1 cellular context compared by ENCODE assay signal in genomic region chr1:36248250-36248894, GRCh38.
TF ChIP-seq lines count a peak whose summit lies in the region.

No MANE protein-coding gene starts in this region.

TF ChIP-seq in HepG2, 621 proteins besides CTCF, POLR2A, EP300 and RAD21 (continued from another document and continues in another):
- peak; percentile 81; the same call in 1 of the 2 replicates for TF ChIP-seq AHDC1 (CRISPR knock-in tag; IDR thresholded peaks at IDR 0.05; ENCODE audit: borderline replicate concordance)
- peak; percentile 46; the same call in 1 of the 2 replicates for TF ChIP-seq ZNF3 (CRISPR knock-in tag; IDR thresholded peaks at IDR 0.05)
- TF ChIP-seq MAF1 (CRISPR knock-in tag; IDR thresholded peaks at IDR 0.05; ENCODE audit: borderline replicate concordance) = no peak
- TF ChIP-seq MAFG (CRISPR knock-in tag; IDR thresholded peaks at IDR 0.05) = peak; percentile 96
- peak; percentile 80; the same call in 1 of the 2 replicates for TF ChIP-seq NR2C2 (CRISPR knock-in tag; IDR thresholded peaks at IDR 0.05; ENCODE audit: borderline replicate concordance)
- peak; percentile 79 for TF ChIP-seq ASH2L (IDR thresholded peaks at IDR 0.05; ENCODE audit: insufficient read length, low read depth, low read length)
- TF ChIP-seq TCF7L2 (IDR thresholded peaks at IDR 0.05; ENCODE audit: low read depth, low read length) = no peak
- TF ChIP-seq MZF1 (CRISPR knock-in tag; IDR thresholded peaks at IDR 0.05; ENCODE audit: borderline replicate concordance) = no peak
- TF ChIP-seq ZNF20 (CRISPR knock-in tag; IDR thresholded peaks at IDR 0.05) = no peak
- TF ChIP-seq, protein P1, sequence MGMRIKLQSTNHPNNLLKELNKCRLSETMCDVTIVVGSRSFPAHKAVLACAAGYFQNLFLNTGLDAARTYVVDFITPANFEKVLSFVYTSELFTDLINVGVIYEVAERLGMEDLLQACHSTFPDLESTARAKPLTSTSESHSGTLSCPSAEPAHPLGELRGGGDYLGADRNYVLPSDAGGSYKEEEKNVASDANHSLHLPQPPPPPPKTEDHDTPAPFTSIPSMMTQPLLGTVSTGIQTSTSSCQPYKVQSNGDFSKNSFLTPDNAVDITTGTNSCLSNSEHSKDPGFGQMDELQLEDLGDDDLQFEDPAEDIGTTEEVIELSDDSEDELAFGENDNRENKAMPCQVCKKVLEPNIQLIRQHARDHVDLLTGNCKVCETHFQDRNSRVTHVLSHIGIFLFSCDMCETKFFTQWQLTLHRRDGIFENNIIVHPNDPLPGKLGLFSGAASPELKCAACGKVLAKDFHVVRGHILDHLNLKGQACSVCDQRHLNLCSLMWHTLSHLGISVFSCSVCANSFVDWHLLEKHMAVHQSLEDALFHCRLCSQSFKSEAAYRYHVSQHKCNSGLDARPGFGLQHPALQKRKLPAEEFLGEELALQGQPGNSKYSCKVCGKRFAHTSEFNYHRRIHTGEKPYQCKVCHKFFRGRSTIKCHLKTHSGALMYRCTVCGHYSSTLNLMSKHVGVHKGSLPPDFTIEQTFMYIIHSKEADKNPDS (CRISPR knock-in tag; IDR thresholded peaks at IDR 0.05) = no peak
- TF ChIP-seq, protein P2, sequence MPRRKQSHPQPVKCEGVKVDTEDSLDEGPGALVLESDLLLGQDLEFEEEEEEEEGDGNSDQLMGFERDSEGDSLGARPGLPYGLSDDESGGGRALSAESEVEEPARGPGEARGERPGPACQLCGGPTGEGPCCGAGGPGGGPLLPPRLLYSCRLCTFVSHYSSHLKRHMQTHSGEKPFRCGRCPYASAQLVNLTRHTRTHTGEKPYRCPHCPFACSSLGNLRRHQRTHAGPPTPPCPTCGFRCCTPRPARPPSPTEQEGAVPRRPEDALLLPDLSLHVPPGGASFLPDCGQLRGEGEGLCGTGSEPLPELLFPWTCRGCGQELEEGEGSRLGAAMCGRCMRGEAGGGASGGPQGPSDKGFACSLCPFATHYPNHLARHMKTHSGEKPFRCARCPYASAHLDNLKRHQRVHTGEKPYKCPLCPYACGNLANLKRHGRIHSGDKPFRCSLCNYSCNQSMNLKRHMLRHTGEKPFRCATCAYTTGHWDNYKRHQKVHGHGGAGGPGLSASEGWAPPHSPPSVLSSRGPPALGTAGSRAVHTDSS (CRISPR knock-in tag; conservative IDR thresholded peaks at IDR 0.05) = no peak
- TF ChIP-seq SKIL (CRISPR knock-in tag; IDR thresholded peaks at IDR 0.05; ENCODE audit: borderline replicate concordance) = peak; percentile 87
- TF ChIP-seq, protein P3, sequence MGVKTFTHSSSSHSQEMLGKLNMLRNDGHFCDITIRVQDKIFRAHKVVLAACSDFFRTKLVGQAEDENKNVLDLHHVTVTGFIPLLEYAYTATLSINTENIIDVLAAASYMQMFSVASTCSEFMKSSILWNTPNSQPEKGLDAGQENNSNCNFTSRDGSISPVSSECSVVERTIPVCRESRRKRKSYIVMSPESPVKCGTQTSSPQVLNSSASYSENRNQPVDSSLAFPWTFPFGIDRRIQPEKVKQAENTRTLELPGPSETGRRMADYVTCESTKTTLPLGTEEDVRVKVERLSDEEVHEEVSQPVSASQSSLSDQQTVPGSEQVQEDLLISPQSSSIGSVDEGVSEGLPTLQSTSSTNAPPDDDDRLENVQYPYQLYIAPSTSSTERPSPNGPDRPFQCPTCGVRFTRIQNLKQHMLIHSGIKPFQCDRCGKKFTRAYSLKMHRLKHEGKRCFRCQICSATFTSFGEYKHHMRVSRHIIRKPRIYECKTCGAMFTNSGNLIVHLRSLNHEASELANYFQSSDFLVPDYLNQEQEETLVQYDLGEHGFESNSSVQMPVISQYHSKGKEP (CRISPR knock-in tag; IDR thresholded peaks at IDR 0.05) = no peak
- no peak for TF ChIP-seq XBP1 (CRISPR knock-in tag; IDR thresholded peaks at IDR 0.05)
- TF ChIP-seq MEF2D (CRISPR knock-in tag; IDR thresholded peaks at IDR 0.05) = 0 out of 2 replicates have a peak, but pooled peaks have one; percentile 12
- 0 out of 2 replicates have a peak, but pooled peaks have one; percentile 85 for TF ChIP-seq ZNF142 (CRISPR knock-in tag; IDR thresholded peaks at IDR 0.05)
- TF ChIP-seq, protein P4, sequence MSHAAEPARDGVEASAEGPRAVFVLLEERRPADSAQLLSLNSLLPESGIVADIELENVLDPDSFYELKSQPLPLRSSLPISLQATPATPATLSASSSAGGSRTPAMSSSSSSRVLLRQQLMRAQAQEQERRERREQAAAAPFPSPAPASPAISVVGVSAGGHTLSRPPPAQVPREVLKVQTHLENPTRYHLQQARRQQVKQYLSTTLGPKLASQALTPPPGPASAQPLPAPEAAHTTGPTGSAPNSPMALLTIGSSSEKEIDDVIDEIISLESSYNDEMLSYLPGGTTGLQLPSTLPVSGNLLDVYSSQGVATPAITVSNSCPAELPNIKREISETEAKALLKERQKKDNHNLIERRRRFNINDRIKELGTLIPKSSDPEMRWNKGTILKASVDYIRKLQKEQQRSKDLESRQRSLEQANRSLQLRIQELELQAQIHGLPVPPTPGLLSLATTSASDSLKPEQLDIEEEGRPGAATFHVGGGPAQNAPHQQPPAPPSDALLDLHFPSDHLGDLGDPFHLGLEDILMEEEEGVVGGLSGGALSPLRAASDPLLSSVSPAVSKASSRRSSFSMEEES (CRISPR knock-in tag; IDR thresholded peaks at IDR 0.05) = no peak
- no peak for TF ChIP-seq ZNF446 (CRISPR knock-in tag; IDR thresholded peaks at IDR 0.05)
- no peak for TF ChIP-seq KAT7 (CRISPR knock-in tag; IDR thresholded peaks at IDR 0.05; ENCODE audit: borderline replicate concordance)
- TF ChIP-seq HIVEP1 (CRISPR knock-in tag; IDR thresholded peaks at IDR 0.05) = no peak
- TF ChIP-seq POLR2AphosphoS2 (IDR thresholded peaks at IDR 0.05; ENCODE audit: low read depth, low read length) = no peak
- no peak for TF ChIP-seq SALL2 (CRISPR knock-in tag; IDR thresholded peaks at IDR 0.05)
- TF ChIP-seq HDAC1 (CRISPR knock-in tag; IDR thresholded peaks at IDR 0.05) = peak; percentile 75; the same call in 1 of the 2 replicates
- no peak for TF ChIP-seq ZNF816 (CRISPR knock-in tag; IDR thresholded peaks at IDR 0.05; ENCODE audit: borderline replicate concordance)
- TF ChIP-seq JUN (CRISPR knock-in tag; IDR thresholded peaks at IDR 0.05) = peak; percentile 93
- TF ChIP-seq, protein P5, sequence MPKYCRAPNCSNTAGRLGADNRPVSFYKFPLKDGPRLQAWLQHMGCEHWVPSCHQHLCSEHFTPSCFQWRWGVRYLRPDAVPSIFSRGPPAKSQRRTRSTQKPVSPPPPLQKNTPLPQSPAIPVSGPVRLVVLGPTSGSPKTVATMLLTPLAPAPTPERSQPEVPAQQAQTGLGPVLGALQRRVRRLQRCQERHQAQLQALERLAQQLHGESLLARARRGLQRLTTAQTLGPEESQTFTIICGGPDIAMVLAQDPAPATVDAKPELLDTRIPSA (CRISPR knock-in tag; IDR thresholded peaks at IDR 0.05; ENCODE audit: borderline replicate concordance) = no peak
- TF ChIP-seq ZSCAN12 (CRISPR knock-in tag; IDR thresholded peaks at IDR 0.05) = no peak
- TF ChIP-seq JARID2 (CRISPR knock-in tag; IDR thresholded peaks at IDR 0.05; ENCODE audit: insufficient replicate concordance) = no peak
- no peak for TF ChIP-seq ZNF136 (CRISPR knock-in tag; IDR thresholded peaks at IDR 0.05; ENCODE audit: low read depth)
- TF ChIP-seq ZNF670 (CRISPR knock-in tag; IDR thresholded peaks at IDR 0.05; ENCODE audit: borderline replicate concordance) = no peak
- peak; percentile 82 for TF ChIP-seq MED1 (CRISPR knock-in tag; IDR thresholded peaks at IDR 0.05)
